In the genomic region with DNA sequence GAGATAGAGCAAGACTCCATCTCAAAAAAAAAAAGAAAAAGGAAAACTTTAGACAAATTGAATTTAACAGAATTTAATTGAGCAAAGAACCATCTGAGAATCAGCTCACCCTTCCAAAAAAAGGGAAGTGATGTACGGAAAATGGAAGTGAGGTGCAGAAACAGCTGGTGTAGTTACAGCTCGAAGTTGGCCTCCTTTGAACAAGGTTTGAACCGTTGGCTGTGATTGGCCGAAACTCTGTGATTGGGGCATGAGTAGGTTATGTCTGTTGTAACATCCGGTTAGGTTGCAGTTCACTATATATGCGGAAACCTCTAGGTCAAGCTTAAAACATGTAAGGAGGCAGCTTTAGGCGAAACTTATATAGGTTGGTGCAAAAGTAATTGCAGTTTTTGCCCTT, we compare ENCODE assay signal across 1 cellular context.
TF ChIP-seq lines count a peak whose summit lies in the region.

No MANE protein-coding gene starts in this region.

TF ChIP-seq in HepG2, 621 proteins besides CTCF, POLR2A, EP300 and RAD21 (continued from another document):
- TF ChIP-seq, protein P1, sequence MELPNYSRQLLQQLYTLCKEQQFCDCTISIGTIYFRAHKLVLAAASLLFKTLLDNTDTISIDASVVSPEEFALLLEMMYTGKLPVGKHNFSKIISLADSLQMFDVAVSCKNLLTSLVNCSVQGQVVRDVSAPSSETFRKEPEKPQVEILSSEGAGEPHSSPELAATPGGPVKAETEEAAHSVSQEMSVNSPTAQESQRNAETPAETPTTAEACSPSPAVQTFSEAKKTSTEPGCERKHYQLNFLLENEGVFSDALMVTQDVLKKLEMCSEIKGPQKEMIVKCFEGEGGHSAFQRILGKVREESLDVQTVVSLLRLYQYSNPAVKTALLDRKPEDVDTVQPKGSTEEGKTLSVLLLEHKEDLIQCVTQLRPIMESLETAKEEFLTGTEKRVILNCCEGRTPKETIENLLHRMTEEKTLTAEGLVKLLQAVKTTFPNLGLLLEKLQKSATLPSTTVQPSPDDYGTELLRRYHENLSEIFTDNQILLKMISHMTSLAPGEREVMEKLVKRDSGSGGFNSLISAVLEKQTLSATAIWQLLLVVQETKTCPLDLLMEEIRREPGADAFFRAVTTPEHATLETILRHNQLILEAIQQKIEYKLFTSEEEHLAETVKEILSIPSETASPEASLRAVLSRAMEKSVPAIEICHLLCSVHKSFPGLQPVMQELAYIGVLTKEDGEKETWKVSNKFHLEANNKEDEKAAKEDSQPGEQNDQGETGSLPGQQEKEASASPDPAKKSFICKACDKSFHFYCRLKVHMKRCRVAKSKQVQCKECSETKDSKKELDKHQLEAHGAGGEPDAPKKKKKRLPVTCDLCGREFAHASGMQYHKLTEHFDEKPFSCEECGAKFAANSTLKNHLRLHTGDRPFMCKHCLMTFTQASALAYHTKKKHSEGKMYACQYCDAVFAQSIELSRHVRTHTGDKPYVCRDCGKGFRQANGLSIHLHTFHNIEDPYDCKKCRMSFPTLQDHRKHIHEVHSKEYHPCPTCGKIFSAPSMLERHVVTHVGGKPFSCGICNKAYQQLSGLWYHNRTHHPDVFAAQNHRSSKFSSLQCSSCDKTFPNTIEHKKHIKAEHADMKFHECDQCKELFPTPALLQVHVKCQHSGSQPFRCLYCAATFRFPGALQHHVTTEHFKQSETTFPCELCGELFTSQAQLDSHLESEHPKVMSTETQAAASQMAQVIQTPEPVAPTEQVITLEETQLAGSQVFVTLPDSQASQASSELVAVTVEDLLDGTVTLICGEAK (IDR thresholded peaks at IDR 0.05): peak; percentile 4; the same call in 1 of the 2 replicates
- TF ChIP-seq, protein P1 (CRISPR knock-in tag; IDR thresholded peaks at IDR 0.05): no peak
- no peak for TF ChIP-seq ZNF7 (CRISPR knock-in tag; IDR thresholded peaks at IDR 0.05)
TF ChIP-seq in HepG2: peak in this region for 1.
